1 cellular context compared by ENCODE assay signal in the genomic region with DNA sequence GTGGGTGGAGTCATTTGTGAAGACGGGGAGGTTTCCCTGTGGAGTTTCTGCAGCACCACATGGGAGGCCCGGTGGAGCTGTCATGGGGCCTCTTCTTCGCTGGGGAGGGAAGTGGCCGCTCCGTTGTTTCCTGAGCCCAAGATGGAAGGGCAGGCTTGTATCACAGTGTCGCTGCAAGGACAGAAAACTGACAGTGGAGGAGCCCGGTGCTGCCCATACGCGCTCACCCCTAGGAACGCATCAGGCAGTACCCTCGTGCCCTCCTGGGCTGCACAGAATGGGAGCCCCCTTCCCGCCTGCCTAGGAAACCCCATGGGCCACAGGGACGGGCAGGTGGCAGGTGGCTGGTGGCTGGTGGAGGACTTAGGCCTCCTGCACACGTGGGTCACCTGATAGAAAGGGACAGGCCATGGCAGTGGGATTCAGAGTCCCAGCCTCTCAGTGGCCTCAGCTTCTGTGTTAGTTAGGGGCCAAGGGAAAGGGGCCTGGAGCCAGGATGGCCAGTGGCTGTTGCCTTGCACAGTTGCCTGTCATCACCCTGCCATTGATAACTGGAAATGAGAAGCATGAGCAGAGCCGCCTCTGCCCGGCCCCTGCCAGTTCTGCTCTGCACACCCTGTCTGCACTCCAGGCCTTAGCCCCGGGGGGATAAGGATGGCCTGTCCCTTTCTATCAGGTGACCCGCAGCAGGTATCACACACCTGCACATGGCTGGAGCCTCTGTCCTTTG.
TF ChIP-seq lines count a peak whose summit lies in the region.

No MANE protein-coding gene starts in this region.

TF ChIP-seq in IMR-90, 13 proteins besides CTCF, POLR2A, EP300 and RAD21:
- no peak for TF ChIP-seq SMC3 (IDR thresholded peaks at IDR 0.05; ENCODE audit: low read depth, low read length)
- TF ChIP-seq, protein P1, sequence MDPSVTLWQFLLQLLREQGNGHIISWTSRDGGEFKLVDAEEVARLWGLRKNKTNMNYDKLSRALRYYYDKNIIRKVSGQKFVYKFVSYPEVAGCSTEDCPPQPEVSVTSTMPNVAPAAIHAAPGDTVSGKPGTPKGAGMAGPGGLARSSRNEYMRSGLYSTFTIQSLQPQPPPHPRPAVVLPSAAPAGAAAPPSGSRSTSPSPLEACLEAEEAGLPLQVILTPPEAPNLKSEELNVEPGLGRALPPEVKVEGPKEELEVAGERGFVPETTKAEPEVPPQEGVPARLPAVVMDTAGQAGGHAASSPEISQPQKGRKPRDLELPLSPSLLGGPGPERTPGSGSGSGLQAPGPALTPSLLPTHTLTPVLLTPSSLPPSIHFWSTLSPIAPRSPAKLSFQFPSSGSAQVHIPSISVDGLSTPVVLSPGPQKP (IDR thresholded peaks at IDR 0.05; ENCODE audit: borderline replicate concordance, low read depth, low read length): no peak
- no peak for TF ChIP-seq NFE2L2 (IDR thresholded peaks at IDR 0.05; ENCODE audit: low read depth, low read length)
- no peak for TF ChIP-seq CHD1 (IDR thresholded peaks at IDR 0.05; ENCODE audit: low read depth, low read length)
- TF ChIP-seq RFX5 (IDR thresholded peaks at IDR 0.05; ENCODE audit: low read depth, low read length): no peak
- no peak for TF ChIP-seq FOS (IDR thresholded peaks at IDR 0.05; ENCODE audit: low read depth, low read length)
- TF ChIP-seq, protein P2, sequence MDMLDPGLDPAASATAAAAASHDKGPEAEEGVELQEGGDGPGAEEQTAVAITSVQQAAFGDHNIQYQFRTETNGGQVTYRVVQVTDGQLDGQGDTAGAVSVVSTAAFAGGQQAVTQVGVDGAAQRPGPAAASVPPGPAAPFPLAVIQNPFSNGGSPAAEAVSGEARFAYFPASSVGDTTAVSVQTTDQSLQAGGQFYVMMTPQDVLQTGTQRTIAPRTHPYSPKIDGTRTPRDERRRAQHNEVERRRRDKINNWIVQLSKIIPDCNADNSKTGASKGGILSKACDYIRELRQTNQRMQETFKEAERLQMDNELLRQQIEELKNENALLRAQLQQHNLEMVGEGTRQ (IDR thresholded peaks at IDR 0.05; ENCODE audit: low read depth, low read length): no peak
- no peak for TF ChIP-seq MXI1 (IDR thresholded peaks at IDR 0.05; ENCODE audit: borderline replicate concordance, low read depth, low read length)
